In genomic region chr9:127915325-127915752, GRCh38 we compare ENCODE assay signal across 1 cellular context.
TF ChIP-seq lines count a peak whose summit lies in the region.

No MANE protein-coding gene starts in this region.

TF ChIP-seq in SK-N-SH, 30 proteins besides CTCF, POLR2A, EP300 and RAD21 (continued from another document):
- TF ChIP-seq, protein P1, sequence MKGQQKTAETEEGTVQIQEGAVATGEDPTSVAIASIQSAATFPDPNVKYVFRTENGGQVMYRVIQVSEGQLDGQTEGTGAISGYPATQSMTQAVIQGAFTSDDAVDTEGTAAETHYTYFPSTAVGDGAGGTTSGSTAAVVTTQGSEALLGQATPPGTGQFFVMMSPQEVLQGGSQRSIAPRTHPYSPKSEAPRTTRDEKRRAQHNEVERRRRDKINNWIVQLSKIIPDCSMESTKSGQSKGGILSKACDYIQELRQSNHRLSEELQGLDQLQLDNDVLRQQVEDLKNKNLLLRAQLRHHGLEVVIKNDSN (IDR thresholded peaks at IDR 0.05; ENCODE audit: borderline replicate concordance, low read depth) = no peak
- no peak for TF ChIP-seq CHD2 (IDR thresholded peaks at IDR 0.05; ENCODE audit: low read length, partially characterized antibody)
- TF ChIP-seq POLR2AphosphoS5 (IDR thresholded peaks at IDR 0.05; ENCODE audit: low read depth, low read length) = no peak
- no peak for TF ChIP-seq PBX3 (IDR thresholded peaks at IDR 0.05)
- TF ChIP-seq, protein P2, sequence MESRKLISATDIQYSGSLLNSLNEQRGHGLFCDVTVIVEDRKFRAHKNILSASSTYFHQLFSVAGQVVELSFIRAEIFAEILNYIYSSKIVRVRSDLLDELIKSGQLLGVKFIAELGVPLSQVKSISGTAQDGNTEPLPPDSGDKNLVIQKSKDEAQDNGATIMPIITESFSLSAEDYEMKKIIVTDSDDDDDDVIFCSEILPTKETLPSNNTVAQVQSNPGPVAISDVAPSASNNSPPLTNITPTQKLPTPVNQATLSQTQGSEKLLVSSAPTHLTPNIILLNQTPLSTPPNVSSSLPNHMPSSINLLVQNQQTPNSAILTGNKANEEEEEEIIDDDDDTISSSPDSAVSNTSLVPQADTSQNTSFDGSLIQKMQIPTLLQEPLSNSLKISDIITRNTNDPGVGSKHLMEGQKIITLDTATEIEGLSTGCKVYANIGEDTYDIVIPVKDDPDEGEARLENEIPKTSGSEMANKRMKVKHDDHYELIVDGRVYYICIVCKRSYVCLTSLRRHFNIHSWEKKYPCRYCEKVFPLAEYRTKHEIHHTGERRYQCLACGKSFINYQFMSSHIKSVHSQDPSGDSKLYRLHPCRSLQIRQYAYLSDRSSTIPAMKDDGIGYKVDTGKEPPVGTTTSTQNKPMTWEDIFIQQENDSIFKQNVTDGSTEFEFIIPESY (IDR thresholded peaks at IDR 0.05; ENCODE audit: borderline replicate concordance, low read depth) = no peak
- TF ChIP-seq NRF1 (IDR thresholded peaks at IDR 0.05; ENCODE audit: low read depth, low read length) = no peak
- no peak for TF ChIP-seq RXRA (IDR thresholded peaks at IDR 0.05; ENCODE audit: borderline replicate concordance, low read depth)
TF ChIP-seq in SK-N-SH: peak in this region for 0.
